ENCODE assay signal across 2 cellular contexts in genomic region chr22:40718250-40719204, GRCh38.
A peak's percentile ranks its signal among the peaks of the same experiment; 100 is the strongest.
TF ChIP-seq lines count a peak whose summit lies in the region.

No MANE protein-coding gene starts in this region.

TF ChIP-seq in HepG2, 621 proteins besides CTCF, POLR2A, EP300 and RAD21:
- no peak for TF ChIP-seq ISL2 (CRISPR knock-in tag; IDR thresholded peaks at IDR 0.05)
- TF ChIP-seq PAXIP1 (CRISPR knock-in tag; conservative IDR thresholded peaks at IDR 0.05) = no peak
- TF ChIP-seq ZNF629 (CRISPR knock-in tag; conservative IDR thresholded peaks at IDR 0.05) = peak; percentile 53

TF ChIP-seq in H1, 55 proteins besides CTCF, POLR2A, EP300 and RAD21:
- TF ChIP-seq ZNF274 (IDR thresholded peaks at IDR 0.05; ENCODE audit: borderline replicate concordance, extremely low read depth, low read length) (no peak), YY1 (IDR thresholded peaks at IDR 0.05; ENCODE audit: low read depth, low read length) (no peak)
